21 cellular contexts compared by ENCODE assay signal in the genomic region with DNA sequence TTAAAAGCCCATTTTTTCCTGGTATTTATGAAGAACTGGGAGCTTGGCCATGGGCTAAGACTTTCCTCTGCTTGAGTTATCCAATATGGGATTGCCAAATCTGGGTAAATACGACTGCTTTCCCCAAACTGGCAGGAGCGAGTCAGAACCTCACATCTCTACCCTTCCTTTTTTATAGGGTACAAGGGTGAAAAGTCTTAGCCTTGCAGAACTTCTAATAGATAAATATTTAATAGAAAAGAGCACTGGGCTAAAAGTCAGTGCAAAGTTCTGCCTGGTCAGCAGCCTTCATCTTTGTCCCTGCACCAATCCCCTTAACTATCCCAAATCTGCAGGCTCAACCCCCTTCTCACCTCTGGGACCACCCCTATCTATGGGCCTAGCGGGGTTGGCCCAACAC.
DNase-seq lines count a peak whose midpoint lies in the region; ATAC-seq, FAIRE-seq and TF ChIP-seq lines count a peak whose summit lies in the region.
"Had no signal": no experiment of that assay in that cellular context is flagged by ENCODE, and none has a peak within 500 bp of the region (broad histone marks: within the 10 kb centered on the region; RNA-seq: fewer than 3 reads in every experiment).

No MANE protein-coding gene starts in this region.

- H3K36me3 ChIP-seq in mammary epithelial cell (ENCODE audit: insufficient read depth, low read length) (no peaks in the 10 kb centered on the region), HepG2 (replicated peaks in 1 of 2; ENCODE audit: control insufficient read depth in 1 of 2, insufficient read depth in 2 of 2, low read length in 2 of 2) (no peaks in the 10 kb centered on the region), subcutaneous abdominal adipose tissue (ENCODE audit: control insufficient read depth in 5 of 5, insufficient read depth in 5 of 5, low read length in 5 of 5) (no peaks in the 10 kb centered on the region)

- H3K4me1 ChIP-seq in mammary epithelial cell (ENCODE audit: insufficient read depth, low read length), result no peaks in the 10 kb centered on the region
- peaks cover 85% of the 10 kb centered on the region for H3K4me1 ChIP-seq in HepG2 (ENCODE audit: insufficient read depth, low read length)
- peaks cover 2 to 56% (median 44%) of the 10 kb centered on the region in 5 donors for H3K4me1 ChIP-seq in subcutaneous abdominal adipose tissue (ENCODE audit: control insufficient read depth in 5 of 5, insufficient read depth in 5 of 5, low read length in 5 of 5)

- CTCF ChIA-PET in MCF 10A (lab: Yijun Ruan, JAX), result interaction anchor here (1.2 kb wide), 1 partner anchor 9 kb away, joined by 3 read pairs; no protein-coding TSS in a partner anchor
- CTCF ChIA-PET in mammary epithelial cell (lab: Charles Lee; ENCODE audit: low non-redundant PET), result no interaction called here
- CTCF ChIA-PET in HepG2 (lab: Yijun Ruan, JAX; ENCODE audit: low intra/inter-chr PET ratio, low total read pairs), result no interaction called here

- DNase-seq in MCF 10A (ENCODE audit: unreplicated experiment), result peak; percentile 9
- DNase-seq in mammary epithelial cell, result no peak
- DNase-seq in HepG2 (ENCODE audit: low spot score), result no peak
- DNase-seq in SIG-M5 treated with dmso at 0.1 percent for 504 hours (lab: John Stamatoyannopoulos, UW; ENCODE audit: unreplicated experiment), result no peak
- no peak for DNase-seq in stimulated activated CD4-positive, alpha-beta T cell treated with anti-CD3 and anti-CD28 coated beads, Interleukin-4, amount 100 ng/mL, for 24 hours
- DNase-seq: Caco-2; CD4-positive, CD25-positive, alpha-beta regulatory T cell; CD8-positive, alpha-beta T cell; DMS153; DND-41; GM23248; H7; HCEC 1CT had no signal

- no peak for FAIRE-seq in HepG2 (lab: Jason Lieb, UNC)
- FAIRE-seq: A204.1, G401.6, GM12892, H1 had no signal

- WGBS in mammary epithelial cell (ENCODE audit: low coverage, missing lambda C conversion rate), result 52% methylated on average over 3 of the region's 3 CpGs
- whole genome bisulfite sequencing in HepG2 (ENCODE audit: low lambda C conversion rate), result 41% methylated on average over 3 of the region's 3 CpGs

- no peak overlapping the region for H3K4me3 Mint-ChIP-seq in MCF 10A (ENCODE audit: unreplicated experiment)
- H3K4me3 Mint-ChIP-seq: CD4-positive, CD25-positive, alpha-beta regulatory T cell; CD8-positive, alpha-beta T cell had no signal

- H3K27me3 ChIP-seq in mammary epithelial cell (ENCODE audit: insufficient read depth, low read length), result no peaks in the 10 kb centered on the region
- H3K27me3 ChIP-seq in HepG2 (ENCODE audit: control insufficient read depth in 1 of 2, insufficient read depth in 2 of 2, low read length in 2 of 2), result no peaks in the 10 kb centered on the region
- no peaks in the 10 kb centered on the region for H3K27me3 ChIP-seq in subcutaneous abdominal adipose tissue (ENCODE audit: control insufficient read depth in 5 of 5, insufficient read depth in 4 of 5, low read length in 5 of 5)

- H4K20me1 ChIP-seq in mammary epithelial cell (ENCODE audit: insufficient read depth, low read length) (no peaks in the 10 kb centered on the region), HepG2 (ENCODE audit: insufficient read depth, low read length) (no peaks in the 10 kb centered on the region)

- no peaks in the 10 kb centered on the region for H3K79me2 ChIP-seq in mammary epithelial cell (ENCODE audit: insufficient read depth, low read length)
- no peaks in the 10 kb centered on the region for H3K79me2 ChIP-seq in HepG2 (ENCODE audit: insufficient read depth, low read length)

- no TSS peak for BruUV-seq in MCF 10A (replicated peaks; lab: Mats Ljungman, UMichigan)
- BruUV-seq in mammary epithelial cell (replicated peaks; lab: Mats Ljungman, UMichigan), result no TSS peak
- BruUV-seq in HepG2 (replicated peaks; lab: Mats Ljungman, UMichigan), result no TSS peak

- H3K27me3 Mint-ChIP-seq in MCF 10A (ENCODE audit: insufficient read depth, unreplicated experiment), result no peaks in the 10 kb centered on the region

- H3K36me3 Mint-ChIP-seq in MCF 10A (ENCODE audit: insufficient read depth, unreplicated experiment), result no peaks in the 10 kb centered on the region
- H3K36me3 Mint-ChIP-seq: CD4-positive, CD25-positive, alpha-beta regulatory T cell; CD8-positive, alpha-beta T cell had no signal

- H3K4me1 Mint-ChIP-seq in MCF 10A (ENCODE audit: insufficient read depth, unreplicated experiment), result peaks cover 3% of the 10 kb centered on the region
- H3K4me1 Mint-ChIP-seq: CD4-positive, CD25-positive, alpha-beta regulatory T cell had no signal

- TF ChIP-seq CTCF in MCF 10A (IDR thresholded peaks at IDR 0.05; ENCODE audit: unreplicated experiment) (no peak), mammary epithelial cell (conservative IDR thresholded peaks at IDR 0.05 in 1 of 2, IDR thresholded peaks at IDR 0.05 in 1 of 2; ENCODE audit: extremely low read depth in 1 of 2, insufficient read depth in 1 of 2, low read depth in 1 of 2, low read length in 2 of 2) (no peak), HepG2 (CRISPR knock-in tag; IDR thresholded peaks at IDR 0.05) (no peak)

- H3K4me3 ChIP-seq in mammary epithelial cell (replicated peaks in 1 of 3; ENCODE audit: insufficient read depth in 1 of 3, low read depth in 2 of 3, low read length in 3 of 3) (no peak overlapping the region), HepG2 (replicated peaks in 1 of 3; ENCODE audit: insufficient read depth in 1 of 3, low read depth in 2 of 3, low read length in 3 of 3) (no peak overlapping the region), subcutaneous abdominal adipose tissue (ENCODE audit: low read depth in 1 of 5, low read length in 5 of 5) (no peak overlapping the region)
- H3K4me3 ChIP-seq: GM23248 had no signal

- TF ChIP-seq EP300 in HepG2 (IDR thresholded peaks at IDR 0.05; ENCODE audit: low read depth in 2 of 2, low read length in 2 of 2) (peak in 1 of 2 experiments; percentile 27; a peak in 1 of 4 replicates), HepG2 (CRISPR knock-in tag; IDR thresholded peaks at IDR 0.05; ENCODE audit: borderline replicate concordance) (no peak)

- dilution Hi-C loops in mammary epithelial cell (cut with HindIII; ENCODE audit: low sequenced_read_pairs), result no loop called here

- TF ChIP-seq POLR2A in HepG2 (IDR thresholded peaks at IDR 0.05; ENCODE audit: insufficient read depth in 1 of 2, low read depth in 2 of 2, low read length in 2 of 2), result no peak

- intact Hi-C loops in MCF 10A (cut with micrococcal nuclease) (no loop called here), mammary epithelial cell (cut with micrococcal nuclease) (no loop called here), HepG2 (cut with micrococcal nuclease; ENCODE audit: unreplicated experiment) (loop anchor here (5.0 kb wide), 1 partner anchor 50 kb away; no protein-coding TSS in a partner anchor)

- POLR2A ChIA-PET in MCF 10A (lab: Yijun Ruan, JAX), result no interaction called here
- POLR2A ChIA-PET in HepG2 (lab: Yijun Ruan, JAX), result interaction anchor here (0.6 to 0.9 kb wide), 2 partner anchors 10 to 262 kb away, joined by 3 read pairs; no protein-coding TSS in a partner anchor

- H2AFZ ChIP-seq in mammary epithelial cell (ENCODE audit: low read depth, low read length), result no peak overlapping the region
- no peak overlapping the region for H2AFZ ChIP-seq in HepG2 (ENCODE audit: low read length)
- H2AFZ ChIP-seq: GM23248 had no signal

- in situ Hi-C loops in mammary epithelial cell (cut with MboI; ENCODE audit: low sequenced_read_pairs in 2 of 2) (no loop called here), HepG2 (cut with HindIII; ENCODE audit: extremely low pct_ligation_motif_present, low pct_unique_long_range_greater_than_20kb) (no loop called here)

- TF ChIP-seq RAD21 in HepG2 (CRISPR knock-in tag; IDR thresholded peaks at IDR 0.05), result no peak

- H3K9me3 Mint-ChIP-seq in MCF 10A (ENCODE audit: unreplicated experiment), result no peaks in the 10 kb centered on the region
- H3K9me3 Mint-ChIP-seq: CD4-positive, CD25-positive, alpha-beta regulatory T cell; CD8-positive, alpha-beta T cell had no signal

- H3K27ac Mint-ChIP-seq in MCF 10A (ENCODE audit: low read depth, unreplicated experiment), result no peak overlapping the region
- H3K27ac Mint-ChIP-seq: CD4-positive, CD25-positive, alpha-beta regulatory T cell; CD8-positive, alpha-beta T cell had no signal

- H3K27ac ChIP-seq in mammary epithelial cell (ENCODE audit: insufficient read depth, low read depth, low read length) (no peak overlapping the region), HepG2 (ENCODE audit: extremely low read length, insufficient read depth, low read length) (no peak overlapping the region), subcutaneous abdominal adipose tissue (ENCODE audit: low read depth, low read length) (peak overlapping the region; percentile 74)
- H3K27ac ChIP-seq: 22Rv1, C4-2B, GM23248 had no signal

- H3K9ac ChIP-seq in mammary epithelial cell (ENCODE audit: insufficient read depth, low read length) (no peak overlapping the region), HepG2 (ENCODE audit: insufficient read depth, low read depth, low read length) (no peak overlapping the region), subcutaneous abdominal adipose tissue (ENCODE audit: low read length in 5 of 5) (no peak overlapping the region)
- H3K9ac ChIP-seq: GM23248 had no signal

- no peaks in the 10 kb centered on the region for H3K9me3 ChIP-seq in mammary epithelial cell (replicated peaks; ENCODE audit: insufficient read depth, low read length)
- no peaks in the 10 kb centered on the region for H3K9me3 ChIP-seq in HepG2 (ENCODE audit: low read length)
- H3K9me3 ChIP-seq in subcutaneous abdominal adipose tissue (ENCODE audit: control insufficient read depth in 5 of 5, low read length in 5 of 5), result no peaks in the 10 kb centered on the region
- H3K9me3 ChIP-seq: Caco-2 had no signal

- H3K4me2 ChIP-seq in mammary epithelial cell (ENCODE audit: insufficient read depth, low read depth, low read length) (no peak overlapping the region), HepG2 (ENCODE audit: low read depth, low read length) (no peak overlapping the region)

- ATAC-seq in HepG2 (no peak), GM21717 (IDR thresholded peaks at IDR 0.05; ENCODE audit: unreplicated experiment) (no peak)
- ATAC-seq: CD8-positive, alpha-beta T cell had no signal

TF ChIP-seq in HepG2, 621 proteins besides CTCF, POLR2A, EP300 and RAD21 (continues in another document):
- TF ChIP-seq SRSF4 (IDR thresholded peaks at IDR 0.05; ENCODE audit: low read depth, low read length, poor library complexity, severe bottlenecking) (no peak), MAFK (conservative IDR thresholded peaks at IDR 0.05 in 1 of 2, IDR thresholded peaks at IDR 0.05 in 1 of 2; ENCODE audit: low read length in 2 of 2) (0 out of 4 replicates have a peak, but pooled peaks of 1 of the 2 experiments have one; percentile 4), ZNF644 (CRISPR knock-in tag; IDR thresholded peaks at IDR 0.05; ENCODE audit: low read depth) (peak; percentile 33; the same call in 1 of the 2 replicates), ISX (CRISPR knock-in tag; conservative IDR thresholded peaks at IDR 0.05) (no peak), LCORL (IDR thresholded peaks at IDR 0.05) (no peak), LCORL (CRISPR knock-in tag; IDR thresholded peaks at IDR 0.05) (0 out of 2 replicates have a peak, but pooled peaks have one; percentile 18), BCL6 (CRISPR knock-in tag; IDR thresholded peaks at IDR 0.05) (peak; percentile 11; the same call in 1 of the 2 replicates), FOXC1 (CRISPR knock-in tag; IDR thresholded peaks at IDR 0.05; ENCODE audit: borderline replicate concordance) (no peak), PPARG (CRISPR knock-in tag; conservative IDR thresholded peaks at IDR 0.05) (0 out of 2 replicates have a peak, but pooled peaks have one; percentile 47)
